ENCODE assay signal across 8 cellular contexts in the genomic region with DNA sequence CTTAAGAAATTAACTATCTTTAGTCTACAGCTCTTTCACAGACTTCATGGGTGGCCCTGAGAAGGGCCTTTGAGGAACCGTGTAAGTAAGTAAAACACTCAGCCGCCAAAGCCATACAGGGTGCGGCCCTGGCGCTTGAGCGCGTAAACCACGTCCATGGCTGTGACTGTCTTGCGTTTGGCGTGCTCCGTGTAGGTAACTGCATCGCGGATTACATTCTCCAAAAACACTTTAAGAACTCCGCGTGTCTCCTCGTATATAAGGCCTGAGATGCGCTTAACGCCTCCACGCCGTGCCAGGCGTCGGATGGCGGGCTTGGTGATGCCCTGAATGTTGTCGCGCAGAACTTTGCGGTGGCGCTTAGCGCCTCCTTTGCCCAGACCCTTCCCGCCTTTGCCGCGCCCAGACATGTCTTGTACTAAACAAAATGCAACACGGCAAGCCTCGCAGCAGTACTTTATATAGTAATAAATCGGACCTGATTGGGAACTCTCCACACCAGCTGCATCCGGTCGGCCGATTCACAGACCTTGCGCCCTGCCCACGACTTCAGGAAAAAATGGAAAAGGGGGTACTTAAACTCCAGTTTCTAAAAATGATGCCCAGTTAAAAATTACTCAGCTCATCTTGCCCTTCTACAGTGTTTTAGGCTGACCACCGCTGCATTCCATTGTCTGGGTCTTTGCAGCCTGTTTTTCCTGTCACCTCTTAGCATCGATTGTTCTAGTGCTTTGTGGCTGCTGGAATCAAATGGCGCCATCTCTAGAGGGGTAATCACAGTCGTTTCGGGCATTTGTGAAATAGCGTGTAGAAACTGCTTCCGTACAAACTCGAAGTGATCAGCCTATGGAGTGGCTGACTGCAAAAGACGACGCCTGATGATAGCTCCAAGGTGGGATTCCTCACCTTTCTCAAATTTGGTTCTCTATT. TPM values are rescaled to one million over a fixed set of nuclear protein-coding genes. Genes with fewer than 3 reads are reported as not detected.
DNase-seq lines count a peak whose midpoint lies in the region; ATAC-seq lines count a peak whose summit lies in the region.

No MANE protein-coding gene starts in this region.

- peak overlapping the region; percentile 87 to 94 (median 90) for H3K4me3 Mint-ChIP-seq in CD4-positive, alpha-beta memory T cell

- no peaks in the 10 kb centered on the region for H3K27me3 Mint-ChIP-seq in CD4-positive, alpha-beta memory T cell

- peak overlapping the region; percentile 88 for H3K4me2 ChIP-seq in mesenchymal stem cell (ENCODE audit: low read length, poor library complexity, severe bottlenecking)

- no peaks in the 10 kb centered on the region for H3K36me3 ChIP-seq in CD4-positive, alpha-beta memory T cell (ENCODE audit: insufficient read depth, low read length)
- H3K36me3 ChIP-seq in ectodermal cell (ENCODE audit: control insufficient read depth, insufficient read depth, low read length) (no peaks in the 10 kb centered on the region), mesenchymal stem cell (ENCODE audit: control insufficient read depth in 1 of 2, insufficient read depth in 2 of 2, low read depth in 1 of 2, low read length in 2 of 2) (no peaks in the 10 kb centered on the region)

- H3K4ac ChIP-seq in mesenchymal stem cell (ENCODE audit: low read depth in 1 of 2, low read length in 2 of 2), result peak overlapping the region in 1 of 2 experiments; percentile 55

- CTCF ChIA-PET in CD4-positive, alpha-beta memory T cell (lab: Charles Lee; ENCODE audit: partially characterized antibody), result interaction anchor here (0.7 to 11.5 kb wide), 17 partner anchors 8 to 740 kb away, joined by 3 to 226 read pairs (median 9); a partner anchor contains a TSS

- POLR2A ChIA-PET in CD4-positive, alpha-beta memory T cell (lab: Charles Lee; ENCODE audit: partially characterized antibody), result interaction anchor here (0.6 to 12.7 kb wide), 53 partner anchors 10 to 1856 kb away, joined by 3 to 1261 read pairs (median 8); partner anchors contain the start of genes TRIM27 and ZKSCAN8

- ATAC-seq in GM21619 (IDR thresholded peaks at IDR 0.05; ENCODE audit: unreplicated experiment) (peak; percentile 34), HG02623 (IDR thresholded peaks at IDR 0.05; ENCODE audit: unreplicated experiment) (no peak)

- H3K4me3 ChIP-seq in CD4-positive, alpha-beta memory T cell (ENCODE audit: low read length in 2 of 2), result peak overlapping the region; percentile 77 to 89
- H3K4me3 ChIP-seq in ectodermal cell (ENCODE audit: insufficient read depth, low read depth, low read length) (peak overlapping the region; percentile 62), mesenchymal stem cell (ENCODE audit: insufficient read depth in 1 of 2, low read depth in 1 of 2, low read length in 2 of 2) (peak overlapping the region; percentile 48 to 88)

- H3K27ac ChIP-seq in CD4-positive, alpha-beta memory T cell (ENCODE audit: low read depth, low read length), result peak overlapping the region; percentile 86
- H3K27ac ChIP-seq in ectodermal cell (ENCODE audit: insufficient read depth, low read depth, low read length, poor library complexity, severe bottlenecking), result peak overlapping the region; percentile 95
- H3K27ac ChIP-seq in mesenchymal stem cell (ENCODE audit: low read length, poor library complexity, severe bottlenecking), result peak overlapping the region; percentile 66

- H2AFZ ChIP-seq in mesenchymal stem cell (ENCODE audit: low read depth, low read length), result peak overlapping the region; percentile 80

- peak overlapping the region; percentile 83 for H4K8ac ChIP-seq in mesenchymal stem cell (ENCODE audit: low read length)

- H3K27ac Mint-ChIP-seq in CD4-positive, alpha-beta memory T cell, result peak overlapping the region; percentile 89 to 97 (median 94)

- H2BK120ac ChIP-seq in mesenchymal stem cell (ENCODE audit: low read depth, low read length), result peak overlapping the region; percentile 75

- H3K36me3 Mint-ChIP-seq in CD4-positive, alpha-beta memory T cell, result peaks cover 0 to 13% of the 10 kb centered on the region in 2 donors

- peaks cover 0 to 11% (median 0%) of the 10 kb centered on the region in 8 donors for H3K9me3 Mint-ChIP-seq in CD4-positive, alpha-beta memory T cell

- peak overlapping the region; percentile 4 to 62 for H2BK12ac ChIP-seq in mesenchymal stem cell (ENCODE audit: low read length in 2 of 2)

- no peak overlapping the region for H2BK5ac ChIP-seq in mesenchymal stem cell (ENCODE audit: low read depth, low read length, poor library complexity, severe bottlenecking)

- H4K91ac ChIP-seq in mesenchymal stem cell (ENCODE audit: low read length), result no peak overlapping the region

- DNase-seq in CD4-positive, alpha-beta memory T cell, result peak; percentile 68 to 75 (median 73)
- peak; percentile 59 for DNase-seq in NCI-H187 treated with DMSO at 0.1 percent for 48 hours (lab: John Stamatoyannopoulos, UW)
- peak; percentile 86 for DNase-seq in activated CD4-positive, alpha-beta T cell treated with anti-CD3 and anti-CD28 coated beads for 48 hours
- DNase-seq in mesenchymal stem cell, result peak; percentile 63
- DNase-seq in stimulated activated naive CD4-positive, alpha-beta T cell (lab: John Stamatoyannopoulos, UW), result peak; percentile 47 to 77 (median 65)

- intact Hi-C loops in CD4-positive, alpha-beta memory T cell (cut with micrococcal nuclease), result loop anchor here (1.0 to 2.0 kb wide), 5 partner anchors 8 to 1853 kb away; a partner anchor contains a TSS

- H3K9ac ChIP-seq in mesenchymal stem cell (ENCODE audit: low read length), result peak overlapping the region; percentile 95

- peaks cover 19 to 37% (median 26%) of the 10 kb centered on the region in 4 donors for H3K4me1 Mint-ChIP-seq in CD4-positive, alpha-beta memory T cell

- H3K79me1 ChIP-seq in mesenchymal stem cell (replicated peaks; ENCODE audit: low read length, poor library complexity, severe bottlenecking), result no peaks in the 10 kb centered on the region

- H3K9me3 ChIP-seq in CD4-positive, alpha-beta memory T cell (ENCODE audit: control insufficient read depth in 1 of 2, low read length in 2 of 2), result no peaks in the 10 kb centered on the region
- H3K9me3 ChIP-seq in ectodermal cell (ENCODE audit: control insufficient read depth, low read length) (no peaks in the 10 kb centered on the region), mesenchymal stem cell (ENCODE audit: control insufficient read depth, low read length) (no peaks in the 10 kb centered on the region)

- peaks cover 23% of the 10 kb centered on the region for H3K4me1 ChIP-seq in CD4-positive, alpha-beta memory T cell (ENCODE audit: insufficient read depth, low read length)
- H3K4me1 ChIP-seq in ectodermal cell (ENCODE audit: control insufficient read depth, insufficient read depth, low read length), result peaks cover 2% of the 10 kb centered on the region
- peaks cover 9% of the 10 kb centered on the region for H3K4me1 ChIP-seq in mesenchymal stem cell (ENCODE audit: control insufficient read depth, insufficient read depth, low read depth, low read length)

- no peak overlapping the region for H2AK5ac ChIP-seq in mesenchymal stem cell (ENCODE audit: low read length, severe bottlenecking)

- peak overlapping the region; percentile 77 to 78 for H3K18ac ChIP-seq in mesenchymal stem cell (ENCODE audit: low read depth in 1 of 2, low read length in 2 of 2)

- no peak overlapping the region for H2BK15ac ChIP-seq in mesenchymal stem cell (ENCODE audit: low read depth, poor library complexity, severe bottlenecking)

- 43 to 45% methylated on average over 48 of the region's 48 CpGs for WGBS in ectodermal cell, 2 experiments
- 46% methylated on average over 45 of the region's 48 CpGs for WGBS in mesenchymal stem cell

- no peak overlapping the region for H3K14ac ChIP-seq in mesenchymal stem cell (ENCODE audit: low read length in 2 of 2)

- peak overlapping the region in 1 of 2 experiments; percentile 48 for H3K23ac ChIP-seq in mesenchymal stem cell (ENCODE audit: low read length in 2 of 2)

- H3K27me3 ChIP-seq in CD4-positive, alpha-beta memory T cell (ENCODE audit: insufficient read depth, low read length), result no peaks in the 10 kb centered on the region
- no peaks in the 10 kb centered on the region for H3K27me3 ChIP-seq in ectodermal cell (ENCODE audit: control insufficient read depth, insufficient read depth, low read length, poor library complexity, severe bottlenecking)
- H3K27me3 ChIP-seq in mesenchymal stem cell (ENCODE audit: control insufficient read depth in 1 of 2, insufficient read depth in 1 of 2, low read length in 2 of 2), result no peaks in the 10 kb centered on the region

RNA-seq across cellular contexts. Expression of gene OR2B2, which starts 38.8 kb away (rescaled TPM):
- total RNA-seq in CD4-positive, alpha-beta memory T cell, result not detected
- polyA plus RNA-seq in CD4-positive, alpha-beta memory T cell, result not detected
- not detected for polyA plus RNA-seq in ectodermal cell (2013, experiment 1 of 4)
- polyA plus RNA-seq in ectodermal cell (2013, experiment 2 of 4), result not detected
- not detected for polyA plus RNA-seq in ectodermal cell (2013, experiment 3 of 4)
- polyA plus RNA-seq in ectodermal cell (2013, experiment 4 of 4), result not detected
- not detected for polyA plus RNA-seq in mesenchymal stem cell (2013, experiment 1 of 2)
- polyA plus RNA-seq in mesenchymal stem cell (2013, experiment 2 of 2), result not detected
